In the genomic region with DNA sequence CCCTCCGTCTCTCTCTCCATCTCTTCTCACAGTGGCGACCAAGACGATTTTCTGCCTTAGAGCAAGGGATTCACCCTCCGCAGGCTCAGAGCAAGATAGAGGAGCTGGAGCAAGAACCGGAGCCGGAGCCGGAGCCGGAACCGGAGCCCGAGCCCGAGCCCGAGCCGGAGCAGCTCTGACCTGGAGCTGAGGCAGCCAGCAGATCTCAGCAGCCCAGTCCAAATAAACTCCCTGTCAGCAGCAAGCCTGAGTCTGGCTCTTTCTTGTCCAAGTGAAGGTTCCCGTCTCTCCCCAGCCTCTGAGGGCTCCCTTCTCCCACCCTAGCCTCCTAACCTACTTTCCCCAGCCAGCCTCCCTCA, we compare ENCODE assay signal across 1 cellular context.
TF ChIP-seq lines count a peak whose summit lies in the region.

No MANE protein-coding gene starts in this region.

TF ChIP-seq in liver, 16 proteins besides CTCF, POLR2A, EP300 and RAD21 (continued from another document):
- TF ChIP-seq, protein P1, sequence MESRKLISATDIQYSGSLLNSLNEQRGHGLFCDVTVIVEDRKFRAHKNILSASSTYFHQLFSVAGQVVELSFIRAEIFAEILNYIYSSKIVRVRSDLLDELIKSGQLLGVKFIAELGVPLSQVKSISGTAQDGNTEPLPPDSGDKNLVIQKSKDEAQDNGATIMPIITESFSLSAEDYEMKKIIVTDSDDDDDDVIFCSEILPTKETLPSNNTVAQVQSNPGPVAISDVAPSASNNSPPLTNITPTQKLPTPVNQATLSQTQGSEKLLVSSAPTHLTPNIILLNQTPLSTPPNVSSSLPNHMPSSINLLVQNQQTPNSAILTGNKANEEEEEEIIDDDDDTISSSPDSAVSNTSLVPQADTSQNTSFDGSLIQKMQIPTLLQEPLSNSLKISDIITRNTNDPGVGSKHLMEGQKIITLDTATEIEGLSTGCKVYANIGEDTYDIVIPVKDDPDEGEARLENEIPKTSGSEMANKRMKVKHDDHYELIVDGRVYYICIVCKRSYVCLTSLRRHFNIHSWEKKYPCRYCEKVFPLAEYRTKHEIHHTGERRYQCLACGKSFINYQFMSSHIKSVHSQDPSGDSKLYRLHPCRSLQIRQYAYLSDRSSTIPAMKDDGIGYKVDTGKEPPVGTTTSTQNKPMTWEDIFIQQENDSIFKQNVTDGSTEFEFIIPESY (IDR thresholded peaks at IDR 0.05): no peak
